Comparison of ENCODE assay signal across 9 cellular contexts in the genomic region with DNA sequence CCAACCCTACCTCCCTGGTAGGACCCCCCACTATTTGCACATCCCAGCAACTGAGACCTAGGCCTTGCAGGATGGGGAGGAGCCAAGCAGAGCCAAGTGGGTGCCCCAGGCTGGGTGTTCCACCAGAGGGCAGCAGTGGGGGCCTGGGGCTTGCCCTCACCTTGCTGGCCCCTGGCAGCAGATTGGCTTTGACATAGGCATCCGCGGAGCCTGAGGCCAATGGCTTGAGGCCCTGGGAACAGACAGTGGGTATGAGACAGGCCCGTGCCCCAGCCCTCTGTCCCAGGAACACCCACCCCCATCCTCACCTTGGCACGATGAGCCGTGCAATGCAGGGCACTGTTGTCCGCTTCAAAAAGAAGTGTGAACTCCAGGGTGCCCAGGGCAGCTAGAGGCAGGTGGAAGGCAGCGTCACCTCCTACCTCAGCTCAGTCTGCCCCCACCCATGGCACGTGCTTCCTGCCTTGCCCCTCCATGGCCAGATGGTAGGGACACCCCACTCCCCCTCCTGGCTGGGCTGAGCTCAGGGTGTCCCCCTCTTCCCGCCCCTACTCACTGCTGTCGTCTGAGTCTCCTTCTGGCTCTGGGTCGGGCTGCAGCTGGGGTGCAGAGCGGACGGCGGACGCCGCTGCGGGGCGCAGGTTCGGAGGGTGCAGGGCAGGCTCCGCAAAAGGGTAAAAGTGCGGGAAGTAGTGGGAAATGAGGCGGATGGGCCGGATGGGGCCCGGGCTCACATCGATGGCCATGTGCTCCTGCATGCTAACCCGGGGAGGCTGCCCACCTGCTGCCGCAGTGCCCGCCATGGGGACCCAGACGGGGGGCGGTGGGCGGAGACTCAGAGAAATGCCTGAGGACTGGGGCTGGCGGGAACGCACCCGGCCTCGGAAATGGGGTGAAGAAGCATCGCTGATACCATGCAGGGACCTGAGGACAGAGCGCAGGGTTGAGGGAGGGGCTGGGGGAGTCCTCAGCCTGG. TPM values are rescaled to one million over a fixed set of nuclear protein-coding genes. Genes with fewer than 3 reads are reported as not detected.
A peak's percentile ranks its signal among the peaks of the same experiment; 100 is the strongest.
DNase-seq lines count a peak whose midpoint lies in the region; ATAC-seq and TF ChIP-seq lines count a peak whose summit lies in the region.
"Had no signal": no experiment of that assay in that cellular context is flagged by ENCODE, and none has a peak within 500 bp of the region (broad histone marks: within the 10 kb centered on the region; RNA-seq: fewer than 3 reads in every experiment).

No MANE protein-coding gene starts in this region.

- H3K36me3 Mint-ChIP-seq in Calu3 (ENCODE audit: insufficient read depth, unreplicated experiment) (peaks cover 24% of the 10 kb centered on the region), natural killer cell (no peaks in the 10 kb centered on the region)
- peaks cover 18% of the 10 kb centered on the region for H3K36me3 Mint-ChIP-seq in T-helper 2 cell treated with Interferon-gamma antibody and Interleukin-4, amounts not matched to agents 5 μg/mL and 100 μg/mL, for 36 hours (ENCODE audit: low read depth)

- DNase-seq in Calu3, result peak; percentile 72
- DNase-seq in HuH-7 (ENCODE audit: low spot score), result peak; percentile 100
- peak; percentile 52 for DNase-seq in T-helper 2 cell treated with Interferon-gamma antibody and Interleukin-4, amounts not matched to agents 5 μg/mL and 100 μg/mL, for 36 hours (ENCODE audit: low spot score)
- DNase-seq in colonic mucosa, result peak; percentile 63
- DNase-seq in natural killer cell, result no peak
- DNase-seq in amniotic stem cell (lab: John Stamatoyannopoulos, UW), result no peak

- H3K27ac ChIP-seq in colonic mucosa, result no peak overlapping the region

- H3K27me3 Mint-ChIP-seq in Calu3 (ENCODE audit: unreplicated experiment), result no peaks in the 10 kb centered on the region
- H3K27me3 Mint-ChIP-seq in T-helper 2 cell treated with Interferon-gamma antibody and Interleukin-4, amounts not matched to agents 5 μg/mL and 100 μg/mL, for 36 hours (ENCODE audit: low read depth), result peaks cover 3% of the 10 kb centered on the region
- no peaks in the 10 kb centered on the region for H3K27me3 Mint-ChIP-seq in natural killer cell (ENCODE audit: low read depth in 2 of 2)

- H3K4me1 Mint-ChIP-seq in Calu3 (ENCODE audit: low read depth, unreplicated experiment) (peaks cover 16% of the 10 kb centered on the region), natural killer cell (peaks cover 15 to 46% of the 10 kb centered on the region in 2 donors)
- H3K4me1 Mint-ChIP-seq in T-helper 2 cell treated with Interferon-gamma antibody and Interleukin-4, amounts not matched to agents 5 μg/mL and 100 μg/mL, for 36 hours (ENCODE audit: low read depth), result peaks cover 32% of the 10 kb centered on the region

- H3K9me3 Mint-ChIP-seq in Calu3 (ENCODE audit: low read depth, unreplicated experiment) (no peaks in the 10 kb centered on the region), natural killer cell (no peaks in the 10 kb centered on the region)
- no peaks in the 10 kb centered on the region for H3K9me3 Mint-ChIP-seq in T-helper 2 cell treated with Interferon-gamma antibody and Interleukin-4, amounts not matched to agents 5 μg/mL and 100 μg/mL, for 36 hours

- no peaks in the 10 kb centered on the region for H3K27me3 ChIP-seq in colonic mucosa

- no peaks in the 10 kb centered on the region for H3K4me1 ChIP-seq in colonic mucosa

- BruUV-seq in Calu3 (replicated peaks; lab: Mats Ljungman, UMichigan), result no TSS peak

- no peak overlapping the region for H3K4me3 ChIP-seq in colonic mucosa

- no peak overlapping the region for H3K27ac Mint-ChIP-seq in Calu3 (ENCODE audit: unreplicated experiment)
- H3K27ac Mint-ChIP-seq in T-helper 2 cell treated with Interferon-gamma antibody and Interleukin-4, amounts not matched to agents 5 μg/mL and 100 μg/mL, for 36 hours, result no peak overlapping the region
- peak overlapping the region; percentile 96 to 99 for H3K27ac Mint-ChIP-seq in natural killer cell

- peaks cover under 1% of the 10 kb centered on the region for H3K36me3 ChIP-seq in colonic mucosa

- no peaks in the 10 kb centered on the region for H3K9me3 ChIP-seq in colonic mucosa

- intact Hi-C loops in Calu3 (cut with micrococcal nuclease; ENCODE audit: unreplicated experiment), result no loop called here
- intact Hi-C loops in colonic mucosa (cut with DNase I), result no loop called here
- intact Hi-C loops in natural killer cell (cut with micrococcal nuclease), result loop anchor here (2.0 to 10.0 kb wide), 3 partner anchors 13 to 111 kb away; a partner anchor contains a TSS

- peak in 1 of 3 donors; percentile 24 for ATAC-seq in natural killer cell
- no peak for ATAC-seq in GM18517 (IDR thresholded peaks at IDR 0.05; ENCODE audit: unreplicated experiment)
- no peak for ATAC-seq in HG03095 (IDR thresholded peaks at IDR 0.05; ENCODE audit: unreplicated experiment)

- H3K4me3 Mint-ChIP-seq in Calu3 (ENCODE audit: low read depth, unreplicated experiment), result no peak overlapping the region
- H3K4me3 Mint-ChIP-seq in T-helper 2 cell treated with Interferon-gamma antibody and Interleukin-4, amounts not matched to agents 5 μg/mL and 100 μg/mL, for 36 hours, result no peak overlapping the region
- H3K4me3 Mint-ChIP-seq in natural killer cell, result peak overlapping the region; percentile 80

- CTCF ChIA-PET in Calu3 (lab: Charles Lee), result interaction anchor here (0.6 to 1.0 kb wide), 2 partner anchors 32 to 75 kb away, joined by 3 to 4 read pairs; a partner anchor contains a TSS

- TF ChIP-seq CTCF in Calu3 (IDR thresholded peaks at IDR 0.05; ENCODE audit: unreplicated experiment) (no peak), colonic mucosa (IDR thresholded peaks at IDR 0.05) (peak; percentile 54), natural killer cell (IDR thresholded peaks at IDR 0.05) (peak; percentile 39)

- no peak overlapping the region for H3K9ac ChIP-seq in colonic mucosa (ENCODE audit: low read depth in 2 of 2, low read length in 2 of 2)

RNA-seq across cellular contexts. Expression of a gene that starts 9.0 kb away (rescaled TPM):
- total RNA-seq in Calu3 (2022), result 216 and 233 TPM in 2 replicates
- total RNA-seq in colonic mucosa, result 100 to 1,000 TPM; 329 to 361 TPM
- 100 to 1,000 TPM; 346 to 393 (median 360) TPM for total RNA-seq in natural killer cell

RNA-seq across cellular contexts. Expression of a gene that starts 14.0 kb away (rescaled TPM):
- total RNA-seq in Calu3 (2022) (9.7 and 12.7 TPM in 2 replicates), colonic mucosa (10 to 100 TPM; 35.1 to 52.5 TPM), natural killer cell (1 to 10 TPM; 1.7 to 5.2 (median 4.1) TPM)

RNA-seq across cellular contexts. Expression of a gene that starts 23.8 kb away (rescaled TPM):
- total RNA-seq in Calu3 (2022), result not detected in 2 replicates
- 10 to 100 TPM in 1 of 2 donors, 1 to 10 TPM in 1; 7.8 to 19.3 TPM for total RNA-seq in colonic mucosa
- total RNA-seq in natural killer cell, result not detected
- total RNA-seq: T-helper 1 cell treated with Interleukin-12 subunit alpha and Interleukin-12 subunit beta and Interleukin-4 antibody, amounts not matched to agents 30 ng/mL and 1 ng/mL, for 36 hours had no signal

RNA-seq across cellular contexts. Expression of a gene that starts 32.1 kb away (rescaled TPM):
- total RNA-seq in Calu3 (2022) (777 and 838 TPM in 2 replicates), colonic mucosa (100 to 1,000 TPM; 543 to 842 TPM), natural killer cell (100 to 1,000 TPM; 172 to 218 (median 212) TPM)

RNA-seq across cellular contexts. Expression of a gene that starts 34.8 kb away (rescaled TPM):
- total RNA-seq in Calu3 (2022), result 0.83 and 2.0 TPM in 2 replicates
- 10 to 100 TPM; 10.6 to 13.8 TPM for total RNA-seq in colonic mucosa
- total RNA-seq in natural killer cell, result 1 to 10 TPM in 1 of 3 donors, under 1 TPM in 1, not detected in 1; 0.96 to 1.1 TPM
- total RNA-seq: T-helper 1 cell treated with Interleukin-12 subunit alpha and Interleukin-12 subunit beta and Interleukin-4 antibody, amounts not matched to agents 30 ng/mL and 1 ng/mL, for 36 hours had no signal

Comparison
In these comparisons a context has a peak if more than half of its experiments do, and no peak if none do; other contexts are left out.
1. DNase-seq: peak in Calu3 (single experiment), HuH-7 (single experiment), T-helper 2 cell treated with Interferon-gamma antibody and Interleukin-4, amounts not matched to agents 5 μg/mL and 100 μg/mL, for 36 hours (single experiment) and colonic mucosa (single experiment); none in natural killer cell (single experiment) and amniotic stem cell (single experiment).
2. H3K27ac Mint-ChIP-seq: peak in natural killer cell (2 of 2); none in Calu3 (single experiment) and T-helper 2 cell treated with Interferon-gamma antibody and Interleukin-4, amounts not matched to agents 5 μg/mL and 100 μg/mL, for 36 hours (single experiment).